Comparison of ENCODE assay signal across 20 cellular contexts in the genomic region with DNA sequence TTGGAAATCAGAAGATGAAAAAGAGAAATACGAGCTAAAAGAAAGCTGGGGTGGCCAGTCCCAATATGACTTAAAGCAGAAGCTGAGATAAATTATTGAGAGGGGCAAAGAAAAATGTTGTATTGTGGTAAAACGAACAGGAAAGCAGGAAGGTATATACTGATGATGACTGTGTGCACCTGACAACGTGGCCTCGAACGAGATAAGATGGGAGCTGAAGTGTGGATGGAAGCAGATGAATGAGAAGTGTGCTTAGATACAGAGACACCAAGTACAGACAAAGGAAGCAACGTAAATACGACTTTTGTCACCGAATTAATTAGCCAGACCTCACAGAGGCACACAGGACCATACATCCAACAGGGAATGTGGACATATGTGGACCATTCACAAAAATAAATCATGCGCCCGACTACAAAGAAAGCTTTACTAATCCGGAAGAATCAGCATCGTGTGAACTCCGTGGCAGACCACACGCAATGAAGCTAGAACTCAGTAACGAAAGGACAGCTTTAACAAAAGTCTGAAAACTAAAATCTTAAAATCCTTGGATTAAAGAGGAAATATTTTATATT.
A peak's percentile ranks its signal among the peaks of the same experiment; 100 is the strongest.
DNase-seq lines count a peak whose midpoint lies in the region; ATAC-seq, FAIRE-seq and TF ChIP-seq lines count a peak whose summit lies in the region.
"Had no signal": no experiment of that assay in that cellular context is flagged by ENCODE, and none has a peak within 500 bp of the region (broad histone marks: within the 10 kb centered on the region; RNA-seq: fewer than 3 reads in every experiment).

No MANE protein-coding gene starts in this region.

- H3F3A ChIP-seq in PC-9 (ENCODE audit: insufficient read depth, low read depth): peaks cover 16% of the 10 kb centered on the region

- H3K4me1 ChIP-seq in RWPE2 (ENCODE audit: insufficient read depth, poor library complexity, severe bottlenecking): peaks cover 31% of the 10 kb centered on the region
- 0 out of 5 replicates have a peak, but pooled peaks cover 0 to 3% of the 10 kb centered on the region in 2 experiments for H3K4me1 ChIP-seq in K562 (replicated peaks in 1 of 2; ENCODE audit: control insufficient read depth in 2 of 2, insufficient read depth in 2 of 2, low read length in 2 of 2)
- H3K4me1 ChIP-seq in lower lobe of right lung: peaks cover 25% of the 10 kb centered on the region
- peaks cover 40% of the 10 kb centered on the region for H3K4me1 ChIP-seq in PC-9 (replicated peaks; ENCODE audit: insufficient read depth)
- H3K4me1 ChIP-seq: HAP-1 had no signal

- H3K79me2 ChIP-seq in K562 (ENCODE audit: control insufficient read depth, insufficient read depth, low read length) (no peaks in the 10 kb centered on the region), PC-9 (ENCODE audit: low read depth) (peaks cover 11% of the 10 kb centered on the region)

- BruUV-seq in K562 (replicated peaks; lab: Mats Ljungman, UMichigan) (no TSS peak), PC-9 (replicated peaks; lab: Mats Ljungman, UMichigan) (no TSS peak)

- no peak for TF ChIP-seq EP300 in K562 (IDR thresholded peaks at IDR 0.05; ENCODE audit: low read length)

- H2AFZ ChIP-seq in K562 (ENCODE audit: low read depth, low read length) (no peak overlapping the region), PC-9 (no peak overlapping the region)

- no peaks in the 10 kb centered on the region for H4K20me1 ChIP-seq in K562 (replicated peaks; ENCODE audit: control insufficient read depth, insufficient read depth, low read length)
- no peaks in the 10 kb centered on the region for H4K20me1 ChIP-seq in PC-9 (ENCODE audit: insufficient read depth)

- peak overlapping the region; percentile 90 for H3K27ac Mint-ChIP-seq in stimulated activated effector memory CD8-positive, alpha-beta T cell treated with anti-CD3 and anti-CD28 coated beads, Interleukin-12 subunit alpha, Interleukin-12 subunit beta, amount 100 ng/mL, for 72 hours
- H3K27ac Mint-ChIP-seq: memory B cell had no signal

- intact Hi-C loops in K562 (cut with micrococcal nuclease): no loop called here
- intact Hi-C loops in lower lobe of right lung (cut with DNase I): no loop called here
- intact Hi-C loops in PC-9 (cut with micrococcal nuclease; ENCODE audit: unreplicated experiment): loop anchor here (10.0 kb wide), 1 partner anchor 139 kb away; no protein-coding TSS in a partner anchor

- in situ Hi-C loops in K562 (cut with MboI): no loop called here

- H3K27ac ChIP-seq in RWPE2 (ENCODE audit: poor library complexity, severe bottlenecking) (peak overlapping the region; percentile 94), K562 (ENCODE audit: extremely low read depth, low read depth, low read length) (no peak overlapping the region), lower lobe of right lung (no peak overlapping the region), PC-9 (no peak overlapping the region)
- H3K27ac ChIP-seq: heart right ventricle, RWPE1 had no signal

- peak; percentile 19 for FAIRE-seq in K562 (lab: Jason Lieb, UNC)
- FAIRE-seq: urothelium cell line had no signal

- H3K27me3 ChIP-seq in RWPE2 (ENCODE audit: insufficient read depth, poor library complexity, severe bottlenecking): no peaks in the 10 kb centered on the region
- no peaks in the 10 kb centered on the region for H3K27me3 ChIP-seq in K562 (ENCODE audit: control insufficient read depth in 2 of 2, insufficient read depth in 2 of 2, low read length in 2 of 2)
- no peaks in the 10 kb centered on the region for H3K27me3 ChIP-seq in lower lobe of right lung (ENCODE audit: low read depth)
- no peaks in the 10 kb centered on the region for H3K27me3 ChIP-seq in PC-9 (ENCODE audit: insufficient read depth, low read depth)
- H3K27me3 ChIP-seq: heart right ventricle had no signal

- no peak overlapping the region for H3K9ac ChIP-seq in K562 (ENCODE audit: insufficient read depth in 1 of 2, low read depth in 2 of 2, low read length in 2 of 2)

- H3K9me1 ChIP-seq in K562 (ENCODE audit: control insufficient read depth, insufficient read depth, low read length): no peaks in the 10 kb centered on the region

- POLR2A ChIA-PET in K562 (lab: Yijun Ruan, JAX) (no interaction called here), PC-9 (lab: Charles Lee; ENCODE audit: unreplicated experiment) (no interaction called here)

- no peak for ATAC-seq in activated T-cell treated with anti-CD3 and anti-CD28 coated beads, Interleukin-2, amount 50 U/mL, for 4 hours
- ATAC-seq in RWPE2 (ENCODE audit: low read depth): no peak
- ATAC-seq in K562: no peak
- no peak for ATAC-seq in stimulated activated effector memory CD8-positive, alpha-beta T cell treated with anti-CD3 and anti-CD28 coated beads, Interleukin-12 subunit alpha, Interleukin-12 subunit beta, amount 100 ng/mL, for 72 hours
- ATAC-seq in lower lobe of right lung: no peak
- ATAC-seq in GM21515 (IDR thresholded peaks at IDR 0.05; ENCODE audit: unreplicated experiment): no peak
- ATAC-seq: heart right ventricle had no signal

- H3K9me2 ChIP-seq in PC-9 (ENCODE audit: insufficient read depth): no peaks in the 10 kb centered on the region

- no peaks in the 10 kb centered on the region for H3K27me3 Mint-ChIP-seq in activated T-cell treated with anti-CD3 and anti-CD28 coated beads, Interleukin-2, amount 50 U/mL, for 4 hours (ENCODE audit: low read depth)
- H3K27me3 Mint-ChIP-seq: memory B cell had no signal

- no peak for TF ChIP-seq POLR2A in K562 (conservative IDR thresholded peaks at IDR 0.05)

- peaks cover 76% of the 10 kb centered on the region for H3K4me1 Mint-ChIP-seq in activated T-cell treated with anti-CD3 and anti-CD28 coated beads, Interleukin-2, amount 50 U/mL, for 4 hours (ENCODE audit: low read depth)
- H3K4me1 Mint-ChIP-seq in stimulated activated effector memory CD8-positive, alpha-beta T cell treated with anti-CD3 and anti-CD28 coated beads, Interleukin-12 subunit alpha, Interleukin-12 subunit beta, amount 100 ng/mL, for 72 hours: peaks cover 69% of the 10 kb centered on the region

- no peak overlapping the region for H3K4me2 ChIP-seq in K562 (ENCODE audit: insufficient read depth, low read length)
- no peak overlapping the region for H3K4me2 ChIP-seq in PC-9

- DNase-seq in activated T-cell treated with anti-CD3 and anti-CD28 coated beads, Interleukin-2, amount 50 U/mL, for 4 hours: no peak
- no peak for DNase-seq in activated T-cell treated with anti-CD3 and anti-CD28 coated beads for 4 hours
- DNase-seq in RWPE2 (ENCODE audit: low spot score): no peak
- no peak for DNase-seq in K562 (ENCODE audit: extremely low read depth in 1 of 4, low spot score in 3 of 4)
- no peak for DNase-seq in stimulated activated effector memory CD8-positive, alpha-beta T cell treated with anti-CD3 and anti-CD28 coated beads, Interleukin-12 subunit alpha, Interleukin-12 subunit beta, amount 100 ng/mL, for 72 hours (ENCODE audit: low spot score in 2 of 2)
- no peak for DNase-seq in lower lobe of right lung
- no peak for DNase-seq in PC-9
- DNase-seq: amniotic stem cell; heart right ventricle; kidney; NCI-H1436 treated with DMSO at 0.1 percent for 48 hours; NCI-H226; NK-92 treated with Interleukin-12 subunit alpha and Interleukin-12 subunit beta, amount 100 ng/mL, for 24 hours; stimulated activated CD4-positive, alpha-beta T cell treated with anti-CD3 and anti-CD28 coated beads, Interleukin-15, amount 100 ng/mL, for 24 hours; stimulated activated naive CD4-positive, alpha-beta T cell treated with Interleukin-2 at 50 U/mL for 16 hours had no signal

- 81% methylated on average over 15 of the region's 15 CpGs for WGBS in K562 (ENCODE audit: insufficient coverage, low coverage, missing lambda C conversion rate)

- TF ChIP-seq RAD21 in K562 (CRISPR knock-in tag; conservative IDR thresholded peaks at IDR 0.05 in 1 of 2, IDR thresholded peaks at IDR 0.05 in 1 of 2): no peak

- H3K4me3 ChIP-seq in RWPE2 (ENCODE audit: severe bottlenecking) (no peak overlapping the region), K562 (no peak overlapping the region), lower lobe of right lung (no peak overlapping the region), PC-9 (no peak overlapping the region)
- H3K4me3 ChIP-seq: HAP-1, heart right ventricle had no signal

- H3K9me3 ChIP-seq in RWPE2 (ENCODE audit: severe bottlenecking) (no peaks in the 10 kb centered on the region), K562 (replicated peaks; ENCODE audit: control insufficient read depth, insufficient read depth, low read depth, low read length) (no peaks in the 10 kb centered on the region), lower lobe of right lung (no peaks in the 10 kb centered on the region), PC-9 (ENCODE audit: insufficient read depth, low read depth) (no peaks in the 10 kb centered on the region)
- H3K9me3 ChIP-seq: HAP-1, heart right ventricle had no signal

- CTCF ChIA-PET in K562 (lab: Yijun Ruan, JAX; ENCODE audit: low intra/inter-chr PET ratio): no interaction called here
- CTCF ChIA-PET in PC-9 (lab: Charles Lee): no interaction called here

- H3K36me3 Mint-ChIP-seq in activated T-cell treated with anti-CD3 and anti-CD28 coated beads, Interleukin-2, amount 50 U/mL, for 4 hours (ENCODE audit: insufficient read depth): peaks cover 8% of the 10 kb centered on the region
- peaks cover 21% of the 10 kb centered on the region for H3K36me3 Mint-ChIP-seq in stimulated activated effector memory CD8-positive, alpha-beta T cell treated with anti-CD3 and anti-CD28 coated beads, Interleukin-12 subunit alpha, Interleukin-12 subunit beta, amount 100 ng/mL, for 72 hours

- no peaks in the 10 kb centered on the region for H3K36me3 ChIP-seq in RWPE2 (ENCODE audit: low read depth)
- peaks cover under 1% of the 10 kb centered on the region; the same call in 1 of the 3 replicates for H3K36me3 ChIP-seq in K562 (ENCODE audit: control insufficient read depth, insufficient read depth, low read length)
- H3K36me3 ChIP-seq in lower lobe of right lung: no peaks in the 10 kb centered on the region
- H3K36me3 ChIP-seq in PC-9 (ENCODE audit: low read depth): no peaks in the 10 kb centered on the region
- H3K36me3 ChIP-seq: HAP-1 had no signal

- no peaks in the 10 kb centered on the region for H3K9me3 Mint-ChIP-seq in activated T-cell treated with anti-CD3 and anti-CD28 coated beads, Interleukin-2, amount 50 U/mL, for 4 hours
- H3K9me3 Mint-ChIP-seq in stimulated activated effector memory CD8-positive, alpha-beta T cell treated with anti-CD3 and anti-CD28 coated beads, Interleukin-12 subunit alpha, Interleukin-12 subunit beta, amount 100 ng/mL, for 72 hours: no peaks in the 10 kb centered on the region
- H3K9me3 Mint-ChIP-seq: memory B cell had no signal

- peak overlapping the region; percentile 61 for H3K4me3 Mint-ChIP-seq in activated T-cell treated with anti-CD3 and anti-CD28 coated beads, Interleukin-2, amount 50 U/mL, for 4 hours
- H3K4me3 Mint-ChIP-seq in stimulated activated effector memory CD8-positive, alpha-beta T cell treated with anti-CD3 and anti-CD28 coated beads, Interleukin-12 subunit alpha, Interleukin-12 subunit beta, amount 100 ng/mL, for 72 hours: peak overlapping the region; percentile 10
- H3K4me3 Mint-ChIP-seq: memory B cell had no signal

- TF ChIP-seq CTCF in RWPE2 (IDR thresholded peaks at IDR 0.05; ENCODE audit: poor library complexity, severe bottlenecking): no peak
- TF ChIP-seq CTCF in K562 (IDR thresholded peaks at IDR 0.05 in 2 of 3, conservative IDR thresholded peaks at IDR 0.05 in 1 of 3; ENCODE audit: insufficient read depth in 2 of 3, low read depth in 1 of 3, low read length in 3 of 3): no peak
- no peak for TF ChIP-seq CTCF in lower lobe of right lung (IDR thresholded peaks at IDR 0.05)
- no peak for TF ChIP-seq CTCF in PC-9 (conservative IDR thresholded peaks at IDR 0.05)
